11 cellular contexts compared by ENCODE assay signal in genomic region chr2:185785851-185786473, GRCh38. TPM values are rescaled to one million over a fixed set of nuclear protein-coding genes. Genes with fewer than 3 reads are reported as not detected.
A peak's percentile ranks its signal among the peaks of the same experiment; 100 is the strongest.
DNase-seq lines count a peak whose midpoint lies in the region; ATAC-seq and TF ChIP-seq lines count a peak whose summit lies in the region.
"Had no signal": no experiment of that assay in that cellular context is flagged by ENCODE, and none has a peak within 500 bp of the region (broad histone marks: within the 10 kb centered on the region; RNA-seq: fewer than 3 reads in every experiment).

No MANE protein-coding gene starts in this region.

- TF ChIP-seq CTCF in WERI-Rb-1 (IDR thresholded peaks at IDR 0.05; ENCODE audit: low read depth, low read length), result no peak
- no peak for TF ChIP-seq CTCF in adrenal gland (IDR thresholded peaks at IDR 0.05)

- ATAC-seq in GM18870 (IDR thresholded peaks at IDR 0.05; ENCODE audit: unreplicated experiment) (peak; percentile 83), GM21576 (IDR thresholded peaks at IDR 0.05; ENCODE audit: unreplicated experiment) (peak; percentile 80), HG03060 (IDR thresholded peaks at IDR 0.05; ENCODE audit: low read depth, unreplicated experiment) (peak; percentile 80)
- ATAC-seq: lower lobe of right lung had no signal

- no peak for TF ChIP-seq POLR2A in adrenal gland (IDR thresholded peaks at IDR 0.05)

- no peak overlapping the region for H3K4me3 ChIP-seq in WERI-Rb-1 (ENCODE audit: low read depth, low read length)
- H3K4me3 ChIP-seq in adrenal gland, result no peak overlapping the region
- H3K4me3 ChIP-seq: lower lobe of right lung had no signal

- intact Hi-C loops in adrenal gland (cut with DNase I), result no loop called here

- no peaks in the 10 kb centered on the region for H3K4me1 ChIP-seq in adrenal gland (replicated peaks in 1 of 2)
- H3K4me1 ChIP-seq: lower lobe of right lung had no signal

- DNase-seq in RKO (ENCODE audit: low spot score), result peak; percentile 31
- no peak for DNase-seq in WERI-Rb-1
- no peak for DNase-seq in islet precursor cell
- no peak for DNase-seq in adrenal gland
- DNase-seq in Kasumi-1 (lab: John Stamatoyannopoulos, UW), result no peak
- DNase-seq: lower lobe of right lung; stimulated activated CD4-positive, alpha-beta T cell treated with anti-CD3 and anti-CD28 coated beads, Interleukin-2, amount 100 ng/mL, for 24 hours had no signal

- H3K27me3 ChIP-seq in WERI-Rb-1 (ENCODE audit: insufficient read depth, low read depth, severe bottlenecking) (no peaks in the 10 kb centered on the region), adrenal gland (no peaks in the 10 kb centered on the region)

- H3K9me3 ChIP-seq in WERI-Rb-1 (ENCODE audit: severe bottlenecking) (no peaks in the 10 kb centered on the region), adrenal gland (replicated peaks in 1 of 3) (no peaks in the 10 kb centered on the region)
- H3K9me3 ChIP-seq: lower lobe of right lung had no signal

- no peaks in the 10 kb centered on the region for H3K36me3 ChIP-seq in WERI-Rb-1
- no peaks in the 10 kb centered on the region for H3K36me3 ChIP-seq in adrenal gland (replicated peaks in 1 of 2)
- H3K36me3 ChIP-seq: lower lobe of right lung had no signal

- H3K27ac ChIP-seq in WERI-Rb-1 (no peak overlapping the region), adrenal gland (no peak overlapping the region)
- H3K27ac ChIP-seq: C4-2B, lower lobe of right lung had no signal

- 79 to 93% (median 87%) methylated on average over 2 of the region's 2 CpGs for WGBS in adrenal gland, 4 donors

RNA-seq across cellular contexts. Expression of gene FSIP2, which starts 47.4 kb away (rescaled TPM):
- total RNA-seq in adrenal gland, result 1 to 10 TPM in 3 of 8 donors, under 1 TPM in 5; 0.06 to 3.0 (median 0.73) TPM
- 1 to 10 TPM in 1 of 3 donors, under 1 TPM in 2; 0.07 to 1.9 (median 0.47) TPM for polyA plus RNA-seq in adrenal gland
